In genomic region chr3:131501949-131502348, GRCh38 we compare ENCODE assay signal across 8 cellular contexts. TPM values are rescaled to one million over a fixed set of nuclear protein-coding genes. Genes with fewer than 3 reads are reported as not detected.
DNase-seq lines count a peak whose midpoint lies in the region; ATAC-seq, FAIRE-seq and TF ChIP-seq lines count a peak whose summit lies in the region.

No MANE protein-coding gene starts in this region.

- TF ChIP-seq RAD21 in GM12878 (IDR thresholded peaks at IDR 0.05; ENCODE audit: insufficient read depth, low read depth, low read length): no peak

- H3K36me3 ChIP-seq in BLaER1 treated with 17β-estradiol and CSF1 and Interleukin-3, amounts not matched to agents 10 nM and 100 nM: peaks cover 40 to 48% (median 43%) of the 10 kb centered on the region in 11 experiments
- H3K36me3 ChIP-seq in GM12878 (ENCODE audit: control insufficient read depth in 2 of 2, insufficient read depth in 2 of 2, low read length in 1 of 2): peaks cover 0 to 24% of the 10 kb centered on the region in 2 experiments; a peak in 1 of 4 replicates

- H3K4me1 Mint-ChIP-seq in HFFc6 (ENCODE audit: low read depth): peaks cover 21% of the 10 kb centered on the region
- H3K4me1 Mint-ChIP-seq in memory B cell: peaks cover 17% of the 10 kb centered on the region

- TF ChIP-seq CTCF in HFFc6 (IDR thresholded peaks at IDR 0.05) (no peak), GM12878 (IDR thresholded peaks at IDR 0.05 in 2 of 3, conservative IDR thresholded peaks at IDR 0.05 in 1 of 3; ENCODE audit: control insufficient read depth in 2 of 3, extremely low read depth in 1 of 3, insufficient read depth in 1 of 3, low read depth in 3 of 3, low read length in 3 of 3) (no peak)

- peaks cover 36% of the 10 kb centered on the region for H3K79me2 ChIP-seq in GM12878 (ENCODE audit: control insufficient read depth, insufficient read depth, low read length)

- H3K9me3 ChIP-seq in BLaER1 treated with 17β-estradiol and CSF1 and Interleukin-3, amounts not matched to agents 10 nM and 100 nM (replicated peaks in 1 of 11): no peaks in the 10 kb centered on the region
- no peaks in the 10 kb centered on the region for H3K9me3 ChIP-seq in GM12878 (replicated peaks; ENCODE audit: control insufficient read depth, insufficient read depth, low read length)

- H3K4me1 ChIP-seq in BLaER1 treated with 17β-estradiol and CSF1 and Interleukin-3, amounts not matched to agents 10 nM and 100 nM: peaks cover 22 to 46% (median 37%) of the 10 kb centered on the region in 10 experiments
- H3K4me1 ChIP-seq in GM12878 (ENCODE audit: control insufficient read depth, insufficient read depth, low read length): no peaks in the 10 kb centered on the region

- peak overlapping the region; percentile 78 to 98 (median 94) for H3K27ac ChIP-seq in BLaER1 treated with 17β-estradiol and CSF1 and Interleukin-3, amounts not matched to agents 10 nM and 100 nM
- H3K27ac ChIP-seq in GM12878 (ENCODE audit: control insufficient read depth, insufficient read depth): peak overlapping the region; percentile 61

- BruUV-seq in GM12878 (replicated peaks; lab: Mats Ljungman, UMichigan): TSS peak; percentile 58

- in situ Hi-C loops in GM12878 (cut with MboI): no loop called here

- CTCF ChIA-PET in GM12878 (lab: Yijun Ruan, JAX): interaction anchor here (1.1 to 1.4 kb wide), 3 partner anchors 44 to 527 kb away, joined by 3 read pairs; no protein-coding TSS in a partner anchor

- no peak for TF ChIP-seq POLR2A in GM12878 (IDR thresholded peaks at IDR 0.05; ENCODE audit: low read depth, low read length)

- H3K9me3 Mint-ChIP-seq in HFFc6 (no peaks in the 10 kb centered on the region), memory B cell (no peaks in the 10 kb centered on the region)

- TF ChIP-seq EP300 in GM12878 (IDR thresholded peaks at IDR 0.05; ENCODE audit: borderline replicate concordance in 1 of 2, control insufficient read depth in 1 of 2, low read depth in 2 of 2, low read length in 2 of 2): no peak

- peak overlapping the region; percentile 76 to 93 (median 83) for H3K4me3 ChIP-seq in BLaER1 treated with 17β-estradiol and CSF1 and Interleukin-3, amounts not matched to agents 10 nM and 100 nM
- H3K4me3 ChIP-seq in GM12878: peak overlapping the region; percentile 87

- POLR2A ChIA-PET in GM12878 (lab: Charles Lee): no interaction called here

- peak overlapping the region; percentile 79 to 98 (median 89) for H3K4me2 ChIP-seq in BLaER1 treated with 17β-estradiol and CSF1 and Interleukin-3, amounts not matched to agents 10 nM and 100 nM
- H3K4me2 ChIP-seq in GM12878 (ENCODE audit: control insufficient read depth, insufficient read depth): peak overlapping the region; percentile 73; the same call in 1 of the 2 replicates

- no peak for DNase-seq in HFFc6
- DNase-seq in GM12878 (ENCODE audit: low read depth, low spot score): no peak
- no peak for DNase-seq in memory B cell (ENCODE audit: low spot score in 2 of 2)
- DNase-seq in NCI-H1436 treated with DMSO at 0.1 percent for 48 hours (lab: John Stamatoyannopoulos, UW): no peak
- no peak for DNase-seq in UCSD-AML1 (lab: John Stamatoyannopoulos, UW; ENCODE audit: unreplicated experiment)

- ATAC-seq in GM12878 (peak; percentile 37), memory B cell (ENCODE audit: low read depth) (no peak), HG03095 (IDR thresholded peaks at IDR 0.05; ENCODE audit: unreplicated experiment) (no peak), HG02970 (IDR thresholded peaks at IDR 0.05; ENCODE audit: low FRiP score, unreplicated experiment) (no peak)

- RAD21 ChIA-PET in GM12878 (lab: Charles Lee; ENCODE audit: unreplicated experiment): interaction anchor here (0.8 kb wide), 1 partner anchor 120 kb away, joined by 3 read pairs; the partner anchor contains the start of gene NUDT16

- no peaks in the 10 kb centered on the region for H3K27me3 ChIP-seq in BLaER1 treated with 17β-estradiol and CSF1 and Interleukin-3, amounts not matched to agents 10 nM and 100 nM
- H3K27me3 ChIP-seq in GM12878 (replicated peaks in 1 of 2; ENCODE audit: control insufficient read depth in 2 of 2, insufficient read depth in 2 of 2, low read length in 1 of 2): no peaks in the 10 kb centered on the region

- peaks cover 26% of the 10 kb centered on the region for H3K36me3 Mint-ChIP-seq in HFFc6 (ENCODE audit: low read depth)
- peaks cover 16% of the 10 kb centered on the region for H3K36me3 Mint-ChIP-seq in memory B cell

- H3K27ac Mint-ChIP-seq in HFFc6: peak overlapping the region; percentile 97
- H3K27ac Mint-ChIP-seq in memory B cell: peak overlapping the region; percentile 96

- SMC1A ChIA-PET in GM12878 (lab: Charles Lee; ENCODE audit: uncharacterized antibody, unreplicated experiment): no interaction called here

- H3K4me3 Mint-ChIP-seq in HFFc6: peak overlapping the region; percentile 99
- H3K4me3 Mint-ChIP-seq in memory B cell: peak overlapping the region; percentile 87

- H4K20me1 ChIP-seq in BLaER1 treated with 17β-estradiol and CSF1 and Interleukin-3, amounts not matched to agents 10 nM and 100 nM: peaks cover 0 to 11% (median 1%) of the 10 kb centered on the region in 11 experiments; a peak in 5 of 22 replicates
- no peaks in the 10 kb centered on the region for H4K20me1 ChIP-seq in GM12878 (ENCODE audit: control insufficient read depth, insufficient read depth)

- 3% methylated on average over 2 of the region's 2 CpGs for WGBS in GM12878 (ENCODE audit: insufficient coverage, insufficient replicate concordance, low lambda C conversion rate, missing lambda C conversion rate)

- H3K27me3 Mint-ChIP-seq in HFFc6 (ENCODE audit: insufficient read depth) (no peaks in the 10 kb centered on the region; the same call in 1 of the 2 replicates), memory B cell (no peaks in the 10 kb centered on the region)

- peak overlapping the region; percentile 87 to 97 (median 93) for H3K9ac ChIP-seq in BLaER1 treated with 17β-estradiol and CSF1 and Interleukin-3, amounts not matched to agents 10 nM and 100 nM
- H3K9ac ChIP-seq in GM12878 (ENCODE audit: control insufficient read depth, insufficient read depth, low read length): peak overlapping the region; percentile 82

- peak; percentile 72 for FAIRE-seq in GM12878 (lab: Jason Lieb, UNC)

- peak overlapping the region; percentile 74; the same call in 1 of the 2 replicates for H2AFZ ChIP-seq in GM12878 (ENCODE audit: control insufficient read depth, low read depth, low read length)

- intact Hi-C loops in GM12878 (cut with micrococcal nuclease; ENCODE audit: unreplicated experiment): no loop called here

TF ChIP-seq in GM12878, 131 proteins besides CTCF, POLR2A, EP300 and RAD21 (continues in another document):
- TF ChIP-seq MAX (IDR thresholded peaks at IDR 0.05; ENCODE audit: low read depth, low read length): no peak
- no peak for TF ChIP-seq USF2 (IDR thresholded peaks at IDR 0.05; ENCODE audit: borderline replicate concordance, low read depth, low read length)
- TF ChIP-seq IKZF1 (conservative IDR thresholded peaks at IDR 0.05): no peak

RNA-seq across cellular contexts. Expression of gene MRPL3, which starts 0.8 kb away (rescaled TPM):
- total RNA-seq in HFFc6 (2021; fragmentation: NEBNext Ultra II Directional; extraction: Animal tissue kit (Norgen Biotek cat#: 25700)): 100 to 1,000 TPM in 5 of 6 experiments, 10 to 100 TPM in 1; 98.7 to 125 (median 115) TPM
- total RNA-seq in GM12878 (2013; cell fraction: nucleolus; rRNA removed): 122 and 134 TPM in 2 replicates
- total RNA-seq in GM12878 (2014; rRNA removed) (193 and 201 TPM in 2 replicates), GM12878 (2014; rRNA removed; fragmentation: Illumina TruSeq; extraction: Trizol) (197 and 203 TPM in 2 replicates), GM12878 (2021) (127 and 129 TPM in 2 replicates)
- 53.9 TPM for polyA plus RNA-seq in GM12878 (2011; ENCODE audit: low read depth)
- polyA plus RNA-seq in GM12878 (2011; rRNA removed) (237 and 308 TPM in 2 replicates), GM12878 (2014; fragmentation: Illumina TruSeq; extraction: Trizol) (307 and 353 TPM in 2 replicates), GM12878 (2014; fragmentation: Nextera tagmentation; extraction: Ambion mirVana) (100 to 1,000 TPM in 1 of 2 experiments, 10 to 100 TPM in 1; 91.6 to 107 TPM), GM12878 (2014; rRNA removed) (158 and 164 TPM in 2 replicates), GM12878 (2016; fragmentation: Nextera tagmentation; extraction: Ambion mirVana) (100 to 1,000 TPM; 248 to 249 TPM)
- 120 and 173 TPM in 2 replicates for polyA plus RNA-seq in GM12878 (2011; cell fraction: cytosol; rRNA removed)
- 75.8 and 87.9 TPM in 2 replicates for polyA plus RNA-seq in GM12878 (2011; cell fraction: nucleus; rRNA removed)
- 65.9 and 78.8 TPM in 2 replicates for polyA plus RNA-seq in GM12878 (2012)
- polyA minus RNA-seq in GM12878 (2011; rRNA and poly(A)+ RNA removed): 130 and 195 TPM in 2 replicates
- polyA minus RNA-seq in GM12878 (2011; cell fraction: cytosol; rRNA and poly(A)+ RNA removed): 43.0 and 44.7 TPM in 2 replicates
- polyA minus RNA-seq in GM12878 (2011; cell fraction: nucleus; rRNA and poly(A)+ RNA removed): 105 and 174 TPM in 2 replicates
